In the genomic region with DNA sequence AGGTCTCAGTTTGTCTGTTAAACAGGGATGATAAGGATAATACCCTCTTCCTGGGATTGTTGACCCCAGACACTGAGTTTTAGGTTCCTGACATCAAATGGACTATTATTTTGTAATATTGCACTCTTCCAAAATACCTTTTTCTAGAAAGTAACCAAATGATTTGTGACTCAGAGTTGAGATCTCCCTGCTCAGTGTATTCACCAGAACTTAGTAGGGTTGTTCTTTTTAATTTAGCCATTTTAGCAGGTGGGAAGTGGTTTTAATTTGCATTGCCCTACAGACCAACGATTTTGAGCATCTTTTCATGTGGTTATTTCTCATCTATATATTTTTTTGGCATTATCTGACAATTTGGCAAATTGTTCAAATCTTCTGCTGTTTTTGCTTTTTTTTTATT, we compare ENCODE assay signal across 11 cellular contexts.
"Had no signal": no experiment of that assay in that cellular context is flagged by ENCODE, and none has a peak within 500 bp of the region (broad histone marks: within the 10 kb centered on the region; RNA-seq: fewer than 3 reads in every experiment).

No MANE protein-coding gene starts in this region.

- H3K9me3 ChIP-seq: HAP-1 had no signal

- H3K9ac ChIP-seq: GM23248 had no signal

- H3K4me3 ChIP-seq: GM23248, GM23338, HAP-1 had no signal

- FAIRE-seq: H1, H54 had no signal

- H2AFZ ChIP-seq: GM23248, GM23338 had no signal

- H3K36me3 ChIP-seq: HAP-1 had no signal

- ATAC-seq: GM23338, HCT116 had no signal

- H3K27ac ChIP-seq: GM23248 had no signal

- DNase-seq: GM23248, GOT3, H7, H9, HCEC 1CT, HFFc6 had no signal

- H3K4me2 ChIP-seq: GM23338 had no signal
